1 cellular context compared by ENCODE assay signal in genomic region chr14:73757876-73758391, GRCh38.
TF ChIP-seq lines count a peak whose summit lies in the region.

No MANE protein-coding gene starts in this region.

TF ChIP-seq in GM12878, 131 proteins besides CTCF, POLR2A, EP300 and RAD21 (continued from another document):
- no peak for TF ChIP-seq SKIL (IDR thresholded peaks at IDR 0.05; ENCODE audit: low read depth, poor library complexity, severe bottlenecking)
- no peak for TF ChIP-seq FOXK2 (IDR thresholded peaks at IDR 0.05)
- TF ChIP-seq, protein P1, sequence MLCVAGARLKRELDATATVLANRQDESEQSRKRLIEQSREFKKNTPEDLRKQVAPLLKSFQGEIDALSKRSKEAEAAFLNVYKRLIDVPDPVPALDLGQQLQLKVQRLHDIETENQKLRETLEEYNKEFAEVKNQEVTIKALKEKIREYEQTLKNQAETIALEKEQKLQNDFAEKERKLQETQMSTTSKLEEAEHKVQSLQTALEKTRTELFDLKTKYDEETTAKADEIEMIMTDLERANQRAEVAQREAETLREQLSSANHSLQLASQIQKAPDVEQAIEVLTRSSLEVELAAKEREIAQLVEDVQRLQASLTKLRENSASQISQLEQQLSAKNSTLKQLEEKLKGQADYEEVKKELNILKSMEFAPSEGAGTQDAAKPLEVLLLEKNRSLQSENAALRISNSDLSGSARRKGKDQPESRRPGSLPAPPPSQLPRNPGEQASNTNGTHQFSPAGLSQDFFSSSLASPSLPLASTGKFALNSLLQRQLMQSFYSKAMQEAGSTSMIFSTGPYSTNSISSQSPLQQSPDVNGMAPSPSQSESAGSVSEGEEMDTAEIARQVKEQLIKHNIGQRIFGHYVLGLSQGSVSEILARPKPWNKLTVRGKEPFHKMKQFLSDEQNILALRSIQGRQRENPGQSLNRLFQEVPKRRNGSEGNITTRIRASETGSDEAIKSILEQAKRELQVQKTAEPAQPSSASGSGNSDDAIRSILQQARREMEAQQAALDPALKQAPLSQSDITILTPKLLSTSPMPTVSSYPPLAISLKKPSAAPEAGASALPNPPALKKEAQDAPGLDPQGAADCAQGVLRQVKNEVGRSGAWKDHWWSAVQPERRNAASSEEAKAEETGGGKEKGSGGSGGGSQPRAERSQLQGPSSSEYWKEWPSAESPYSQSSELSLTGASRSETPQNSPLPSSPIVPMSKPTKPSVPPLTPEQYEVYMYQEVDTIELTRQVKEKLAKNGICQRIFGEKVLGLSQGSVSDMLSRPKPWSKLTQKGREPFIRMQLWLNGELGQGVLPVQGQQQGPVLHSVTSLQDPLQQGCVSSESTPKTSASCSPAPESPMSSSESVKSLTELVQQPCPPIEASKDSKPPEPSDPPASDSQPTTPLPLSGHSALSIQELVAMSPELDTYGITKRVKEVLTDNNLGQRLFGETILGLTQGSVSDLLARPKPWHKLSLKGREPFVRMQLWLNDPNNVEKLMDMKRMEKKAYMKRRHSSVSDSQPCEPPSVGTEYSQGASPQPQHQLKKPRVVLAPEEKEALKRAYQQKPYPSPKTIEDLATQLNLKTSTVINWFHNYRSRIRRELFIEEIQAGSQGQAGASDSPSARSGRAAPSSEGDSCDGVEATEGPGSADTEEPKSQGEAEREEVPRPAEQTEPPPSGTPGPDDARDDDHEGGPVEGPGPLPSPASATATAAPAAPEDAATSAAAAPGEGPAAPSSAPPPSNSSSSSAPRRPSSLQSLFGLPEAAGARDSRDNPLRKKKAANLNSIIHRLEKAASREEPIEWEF (IDR thresholded peaks at IDR 0.05; ENCODE audit: insufficient replicate concordance, low read depth, low read length) = no peak
- no peak for TF ChIP-seq PRDM15 (CRISPR knock-in tag; IDR thresholded peaks at IDR 0.05)
